Comparison of ENCODE assay signal across 30 cellular contexts in the genomic region with DNA sequence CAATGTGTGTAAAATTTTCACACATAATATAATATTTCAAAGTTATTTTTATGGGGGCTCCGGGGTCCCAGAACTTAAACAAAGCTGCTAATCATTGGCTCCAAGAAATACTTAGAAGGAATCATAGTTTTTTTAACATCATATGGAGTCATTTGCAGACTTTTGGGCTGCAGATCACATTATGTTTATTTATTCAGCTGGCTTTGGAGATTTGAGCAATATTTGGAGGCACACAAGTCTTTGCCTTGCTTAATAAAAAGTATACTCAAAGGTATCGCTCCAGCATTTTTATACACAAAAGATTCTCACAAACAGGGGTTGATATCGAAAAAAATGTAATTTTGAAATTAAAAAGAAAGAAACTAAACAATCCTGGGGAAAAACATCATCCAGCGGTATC.
"Had no signal": no experiment of that assay in that cellular context is flagged by ENCODE, and none has a peak within 500 bp of the region (broad histone marks: within the 10 kb centered on the region; RNA-seq: fewer than 3 reads in every experiment).

No MANE protein-coding gene starts in this region.

- ATAC-seq: activated CD8-positive, alpha-beta T cell treated with anti-CD3 and anti-CD28 coated beads, Interleukin-2, amount 10 ng/mL, durations not matched to agents 7 days and 5 days; gastrocnemius medialis; mucosa of descending colon; T-cell had no signal

- H3K4me1 ChIP-seq: breast epithelium, gastrocnemius medialis, spleen, upper lobe of left lung had no signal

- H3K9me3 ChIP-seq: breast epithelium, gastrocnemius medialis, mucosa of descending colon, sigmoid colon, spleen, thoracic aorta, upper lobe of left lung had no signal

- FAIRE-seq: TTC549 had no signal

- H3K27me3 Mint-ChIP-seq: central memory CD8-positive, alpha-beta T cell; memory B cell; naive B cell; T-cell had no signal

- H3K36me3 ChIP-seq: breast epithelium, gastrocnemius medialis, sigmoid colon, spleen, thoracic aorta, upper lobe of left lung, WERI-Rb-1 had no signal

- H3K4me3 Mint-ChIP-seq: activated CD8-positive, alpha-beta T cell treated with anti-CD3 and anti-CD28 coated beads, Interleukin-2, amount 10 ng/mL, durations not matched to agents 7 days and 5 days; activated naive CD4-positive, alpha-beta T cell treated with anti-CD3 and anti-CD28 coated beads, Interleukin-2, amount 50 U/mL, for 24 hours; activated T-helper 1 cell treated with anti-CD3 and anti-CD28 coated beads, Interleukin-12 subunit alpha, Interleukin-12 subunit beta, Interleukin-2, Interleukin-4 antibody, amounts not matched to agents 30 ng/mL and 10 ng/mL and 1 ng/mL, durations not matched to agents 14 hours and 24 hours and 36 hours; central memory CD8-positive, alpha-beta T cell; memory B cell; naive B cell; T-cell; T-helper 2 cell treated with Interferon-gamma antibody and Interleukin-4, amounts not matched to agents 5 μg/mL and 100 μg/mL, for 36 hours had no signal

- H3K27me3 ChIP-seq: breast epithelium, gastrocnemius medialis, sigmoid colon, spleen, upper lobe of left lung had no signal

- H3K36me3 Mint-ChIP-seq: activated naive CD4-positive, alpha-beta T cell treated with anti-CD3 and anti-CD28 coated beads, Interleukin-2, amount 50 U/mL, for 24 hours; memory B cell; naive B cell; T-cell had no signal

- H3K27ac Mint-ChIP-seq: activated CD8-positive, alpha-beta T cell treated with anti-CD3 and anti-CD28 coated beads, Interleukin-2, amount 10 ng/mL, durations not matched to agents 7 days and 5 days; activated naive CD4-positive, alpha-beta T cell treated with anti-CD3 and anti-CD28 coated beads, Interleukin-2, amount 50 U/mL, for 24 hours; activated T-helper 1 cell treated with anti-CD3 and anti-CD28 coated beads, Interleukin-12 subunit alpha, Interleukin-12 subunit beta, Interleukin-2, Interleukin-4 antibody, amounts not matched to agents 30 ng/mL and 10 ng/mL and 1 ng/mL, durations not matched to agents 14 hours and 24 hours and 36 hours; memory B cell; naive B cell; T-cell; T-helper 2 cell treated with Interferon-gamma antibody and Interleukin-4, amounts not matched to agents 5 μg/mL and 100 μg/mL, for 36 hours had no signal

- H3K4me3 ChIP-seq: breast epithelium, gastrocnemius medialis, mucosa of descending colon, sigmoid colon, spleen, thoracic aorta, upper lobe of left lung had no signal

- DNase-seq: activated CD4-positive, alpha-beta T cell treated with anti-CD3 and anti-CD28 coated beads, Interleukin-2, amount 50 U/mL, for 1 hour; activated CD4-positive, CD25-positive, alpha-beta regulatory T cell treated with anti-CD3 and anti-CD28 coated beads, Interleukin-2, amount 50 U/mL, for 72 hours; activated CD8-positive, alpha-beta T cell treated with anti-CD3 and anti-CD28 coated beads, Interleukin-2, amount 10 ng/mL, durations not matched to agents 7 days and 5 days; activated gamma-delta T cell; aorta; cortex of kidney; gastrocnemius medialis; hypothalamus; islet precursor cell; left cardiac atrium; mucosa of descending colon; naive B cell; nucleus accumbens; posterior cingulate gyrus; sigmoid colon; spleen; stimulated activated CD4-positive, alpha-beta T cell treated with anti-CD3 and anti-CD28 coated beads, Interleukin-4, amount 100 ng/mL, for 1 hour; stimulated activated naive CD4-positive, alpha-beta T cell treated with Interleukin-2 at 50 U/mL for 16 hours; T-cell; upper lobe of left lung; WERI-Rb-1 had no signal

- H3K27ac ChIP-seq: breast epithelium, epithelial cell of prostate, gastrocnemius medialis, sigmoid colon, spleen, thoracic aorta, upper lobe of left lung, WERI-Rb-1 had no signal

- H3K4me1 Mint-ChIP-seq: activated naive CD4-positive, alpha-beta T cell treated with anti-CD3 and anti-CD28 coated beads, Interleukin-2, amount 50 U/mL, for 24 hours; central memory CD8-positive, alpha-beta T cell; memory B cell; naive B cell; T-cell had no signal
